ENCODE assay signal across 12 cellular contexts in the genomic region with DNA sequence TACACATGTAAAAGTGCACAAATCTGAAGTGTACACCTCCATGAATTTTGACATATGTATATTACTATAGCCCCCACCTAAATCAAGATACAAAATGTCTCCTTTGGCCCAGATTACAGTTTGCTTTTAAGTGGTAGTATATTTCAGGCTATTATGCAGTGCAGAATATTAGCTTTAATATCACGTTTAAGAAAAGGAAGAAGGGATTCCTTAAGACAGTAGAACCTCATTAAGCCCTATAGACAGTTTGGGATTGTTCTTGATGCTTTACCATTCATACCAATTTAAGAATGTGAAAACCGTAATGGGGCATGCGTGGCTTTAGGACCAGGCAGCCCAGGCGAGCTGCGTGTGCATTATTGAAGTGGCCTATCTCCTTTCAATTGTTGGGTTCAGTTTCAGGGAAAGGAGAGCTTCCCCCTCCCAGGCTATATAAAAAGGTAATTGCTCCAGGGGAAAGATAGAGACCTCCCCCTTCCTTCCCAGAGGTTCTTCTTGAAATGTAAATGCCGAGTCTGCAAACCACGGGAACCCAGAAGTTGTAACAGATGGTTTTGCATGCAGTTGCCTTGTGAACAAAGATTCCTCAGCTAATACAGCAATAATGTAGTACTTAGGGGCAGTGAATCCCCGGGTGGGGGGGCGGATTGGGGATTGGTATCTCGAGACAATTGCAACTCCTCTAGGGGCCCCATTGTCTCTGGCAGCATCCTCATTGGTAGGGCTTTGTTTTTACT.
DNase-seq lines count a peak whose midpoint lies in the region; ATAC-seq and TF ChIP-seq lines count a peak whose summit lies in the region.
"Had no signal": no experiment of that assay in that cellular context is flagged by ENCODE, and none has a peak within 500 bp of the region (broad histone marks: within the 10 kb centered on the region; RNA-seq: fewer than 3 reads in every experiment).

No MANE protein-coding gene starts in this region.

- peak overlapping the region; percentile 88 to 95 (median 94) for H3K9ac ChIP-seq in skeletal muscle tissue (ENCODE audit: low read depth in 1 of 3, low read length in 3 of 3)

- no peaks in the 10 kb centered on the region for H3K27me3 ChIP-seq in skeletal muscle tissue (ENCODE audit: control insufficient read depth in 3 of 3, insufficient read depth in 3 of 3, low read length in 3 of 3)
- H3K27me3 ChIP-seq: sigmoid colon had no signal

- H3K4me1 ChIP-seq in HEK293 (ENCODE audit: control insufficient read depth, insufficient read depth, low read length) (no peaks in the 10 kb centered on the region), skeletal muscle tissue (ENCODE audit: control insufficient read depth in 3 of 3, insufficient read depth in 3 of 3, low read length in 3 of 3) (peaks cover 41 to 45% (median 45%) of the 10 kb centered on the region in 3 donors)

- intact Hi-C loops in activated CD8-positive, alpha-beta T cell treated with anti-CD3 and anti-CD28 coated beads for 36 hours (cut with micrococcal nuclease): no loop called here

- no peaks in the 10 kb centered on the region for H3K4me1 Mint-ChIP-seq in activated CD8-positive, alpha-beta T cell treated with anti-CD3 and anti-CD28 coated beads for 36 hours (ENCODE audit: low read depth)

- H3K36me3 ChIP-seq in HEK293 (ENCODE audit: control insufficient read depth in 2 of 2, insufficient read depth in 1 of 2, low read length in 2 of 2) (no peaks in the 10 kb centered on the region), skeletal muscle tissue (ENCODE audit: control insufficient read depth in 3 of 3, insufficient read depth in 3 of 3, low read length in 3 of 3) (peaks cover 0 to 2% (median 2%) of the 10 kb centered on the region in 3 donors)
- H3K36me3 ChIP-seq: sigmoid colon had no signal

- H3K27ac Mint-ChIP-seq in activated CD8-positive, alpha-beta T cell treated with anti-CD3 and anti-CD28 coated beads for 36 hours: no peak overlapping the region
- H3K27ac Mint-ChIP-seq: T-helper 1 cell treated with Interleukin-12 subunit alpha and Interleukin-12 subunit beta and Interleukin-4 antibody, amounts not matched to agents 30 μg/mL and 1 μg/mL, for 36 hours had no signal

- DNase-seq in iPS-NIHi11 (ENCODE audit: low spot score) (peak; percentile 50), NCI-H1694 (lab: John Stamatoyannopoulos, UW) (no peak), mucosa of gallbladder (ENCODE audit: low spot score) (no peak)
- no peak for DNase-seq in activated CD8-positive, alpha-beta T cell treated with anti-CD3 and anti-CD28 coated beads for 36 hours
- DNase-seq: activated T-cell treated with anti-CD3 and anti-CD28 coated beads for 4 hours, NCI-H226, sigmoid colon had no signal

- POLR2A ChIA-PET in HEK293 (lab: Yijun Ruan, JAX): no interaction called here
- POLR2A ChIA-PET in activated CD8-positive, alpha-beta T cell treated with anti-CD3 and anti-CD28 coated beads for 36 hours (lab: Charles Lee): no interaction called here

- H3K36me3 Mint-ChIP-seq in activated CD8-positive, alpha-beta T cell treated with anti-CD3 and anti-CD28 coated beads for 36 hours (ENCODE audit: low read depth): no peaks in the 10 kb centered on the region

- no peaks in the 10 kb centered on the region for H3K9me3 ChIP-seq in HEK293 (ENCODE audit: control insufficient read depth, insufficient read depth, low read depth, low read length)
- H3K9me3 ChIP-seq in skeletal muscle tissue (ENCODE audit: control insufficient read depth in 3 of 3, low read length in 3 of 3): no peaks in the 10 kb centered on the region
- H3K9me3 ChIP-seq: sigmoid colon had no signal

- no peak overlapping the region for H3K4me3 ChIP-seq in HEK293 (ENCODE audit: low read depth, low read length)
- peak overlapping the region; percentile 85 to 93 (median 92) for H3K4me3 ChIP-seq in skeletal muscle tissue (ENCODE audit: low read length in 3 of 3)

- H3K27ac ChIP-seq in HEK293 (ENCODE audit: extremely low read depth, low read depth, low read length) (no peak overlapping the region), VCaP (peak overlapping the region; percentile 98), skeletal muscle tissue (ENCODE audit: low read depth, low read length) (peak overlapping the region; percentile 74)

- no peak overlapping the region for H3K4me3 Mint-ChIP-seq in activated CD8-positive, alpha-beta T cell treated with anti-CD3 and anti-CD28 coated beads for 36 hours
- H3K4me3 Mint-ChIP-seq: T-helper 1 cell treated with Interleukin-12 subunit alpha and Interleukin-12 subunit beta and Interleukin-4 antibody, amounts not matched to agents 30 μg/mL and 1 μg/mL, for 36 hours had no signal

- H3K27me3 Mint-ChIP-seq in activated CD8-positive, alpha-beta T cell treated with anti-CD3 and anti-CD28 coated beads for 36 hours: peaks cover 44% of the 10 kb centered on the region

- TF ChIP-seq CTCF in HEK293 (tag by site-specific recombination; IDR thresholded peaks at IDR 0.05) (no peak), VCaP (conservative IDR thresholded peaks at IDR 0.05) (no peak)
- TF ChIP-seq CTCF in activated CD8-positive, alpha-beta T cell treated with anti-CD3 and anti-CD28 coated beads for 36 hours (IDR thresholded peaks at IDR 0.05): no peak

- ATAC-seq in activated CD8-positive, alpha-beta T cell treated with anti-CD3 and anti-CD28 coated beads for 36 hours: no peak
- no peak for ATAC-seq in GM19023 (IDR thresholded peaks at IDR 0.05; ENCODE audit: unreplicated experiment)

- no peaks in the 10 kb centered on the region for H3K9me3 Mint-ChIP-seq in activated CD8-positive, alpha-beta T cell treated with anti-CD3 and anti-CD28 coated beads for 36 hours
- H3K9me3 Mint-ChIP-seq: T-helper 1 cell treated with Interleukin-12 subunit alpha and Interleukin-12 subunit beta and Interleukin-4 antibody, amounts not matched to agents 30 μg/mL and 1 μg/mL, for 36 hours had no signal

- CTCF ChIA-PET in HEK293 (lab: Yijun Ruan, JAX): interaction anchor here (0.7 kb wide), 1 partner anchor 45 kb away, joined by 3 read pairs; no protein-coding TSS in a partner anchor
- CTCF ChIA-PET in activated CD8-positive, alpha-beta T cell treated with anti-CD3 and anti-CD28 coated beads for 36 hours (lab: Charles Lee): no interaction called here

TF ChIP-seq in HEK293, 187 proteins besides CTCF, POLR2A, EP300 and RAD21:
- TF ChIP-seq, protein P1, sequence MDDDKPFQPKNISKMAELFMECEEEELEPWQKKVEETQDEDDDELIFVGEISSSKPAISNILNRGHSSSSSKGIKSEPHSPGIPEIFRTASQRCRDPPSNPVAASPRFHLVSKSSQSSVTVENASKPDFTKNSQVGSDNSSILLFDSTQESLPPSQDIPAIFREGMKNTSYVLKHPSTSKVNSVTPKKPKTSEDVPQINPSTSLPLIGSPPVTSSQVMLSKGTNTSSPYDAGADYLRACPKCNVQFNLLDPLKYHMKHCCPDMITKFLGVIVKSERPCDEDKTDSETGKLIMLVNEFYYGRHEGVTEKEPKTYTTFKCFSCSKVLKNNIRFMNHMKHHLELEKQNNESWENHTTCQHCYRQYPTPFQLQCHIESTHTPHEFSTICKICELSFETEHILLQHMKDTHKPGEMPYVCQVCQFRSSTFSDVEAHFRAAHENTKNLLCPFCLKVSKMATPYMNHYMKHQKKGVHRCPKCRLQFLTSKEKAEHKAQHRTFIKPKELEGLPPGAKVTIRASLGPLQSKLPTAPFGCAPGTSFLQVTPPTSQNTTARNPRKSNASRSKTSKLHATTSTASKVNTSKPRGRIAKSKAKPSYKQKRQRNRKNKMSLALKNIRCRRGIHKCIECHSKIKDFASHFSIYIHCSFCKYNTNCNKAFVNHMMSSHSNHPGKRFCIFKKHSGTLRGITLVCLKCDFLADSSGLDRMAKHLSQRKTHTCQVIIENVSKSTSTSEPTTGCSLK (tag by site-specific recombination; IDR thresholded peaks at IDR 0.05): no peak
- TF ChIP-seq ZNF146 (tag by site-specific recombination; IDR thresholded peaks at IDR 0.05): no peak
- TF ChIP-seq KLF7 (tag by site-specific recombination; IDR thresholded peaks at IDR 0.05; ENCODE audit: borderline replicate concordance): no peak
- TF ChIP-seq ZNF266 (tag by site-specific recombination; IDR thresholded peaks at IDR 0.05; ENCODE audit: low read depth): no peak
- no peak for TF ChIP-seq RBAK (tag by site-specific recombination; IDR thresholded peaks at IDR 0.05)
- TF ChIP-seq, protein P2, sequence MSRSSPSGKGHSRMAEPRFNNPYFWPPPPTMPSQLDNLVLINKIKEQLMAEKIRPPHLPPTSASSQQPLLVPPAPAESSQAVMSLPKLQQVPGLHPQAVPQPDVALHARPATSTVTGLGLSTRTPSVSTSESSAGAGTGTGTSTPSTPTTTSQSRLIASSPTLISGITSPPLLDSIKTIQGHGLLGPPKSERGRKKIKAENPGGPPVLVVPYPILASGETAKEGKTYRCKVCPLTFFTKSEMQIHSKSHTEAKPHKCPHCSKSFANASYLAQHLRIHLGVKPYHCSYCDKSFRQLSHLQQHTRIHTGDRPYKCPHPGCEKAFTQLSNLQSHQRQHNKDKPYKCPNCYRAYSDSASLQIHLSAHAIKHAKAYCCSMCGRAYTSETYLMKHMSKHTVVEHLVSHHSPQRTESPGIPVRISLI (tag by site-specific recombination; IDR thresholded peaks at IDR 0.05): no peak
- peak; percentile 77; the same call in 1 of the 2 replicates for TF ChIP-seq MZF1 (tag by site-specific recombination; IDR thresholded peaks at IDR 0.05; ENCODE audit: borderline replicate concordance)
- TF ChIP-seq, protein P3, sequence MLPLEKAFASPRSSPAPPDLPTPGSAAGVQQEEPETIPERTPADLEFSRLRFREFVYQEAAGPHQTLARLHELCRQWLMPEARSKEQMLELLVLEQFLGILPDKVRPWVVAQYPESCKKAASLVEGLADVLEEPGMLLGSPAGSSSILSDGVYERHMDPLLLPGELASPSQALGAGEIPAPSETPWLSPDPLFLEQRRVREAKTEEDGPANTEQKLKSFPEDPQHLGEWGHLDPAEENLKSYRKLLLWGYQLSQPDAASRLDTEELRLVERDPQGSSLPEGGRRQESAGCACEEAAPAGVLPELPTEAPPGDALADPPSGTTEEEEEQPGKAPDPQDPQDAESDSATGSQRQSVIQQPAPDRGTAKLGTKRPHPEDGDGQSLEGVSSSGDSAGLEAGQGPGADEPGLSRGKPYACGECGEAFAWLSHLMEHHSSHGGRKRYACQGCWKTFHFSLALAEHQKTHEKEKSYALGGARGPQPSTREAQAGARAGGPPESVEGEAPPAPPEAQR (tag by site-specific recombination; IDR thresholded peaks at IDR 0.05): no peak
